Comparison of ENCODE assay signal across 15 cellular contexts in genomic region chr11:130512662-130513061, GRCh38.
"Had no signal": no experiment of that assay in that cellular context is flagged by ENCODE, and none has a peak within 500 bp of the region (broad histone marks: within the 10 kb centered on the region; RNA-seq: fewer than 3 reads in every experiment).

No MANE protein-coding gene starts in this region.

- H3K4me1 ChIP-seq: foreskin keratinocyte, right lobe of liver had no signal

- H3K9me3 ChIP-seq: body of pancreas, right lobe of liver had no signal

- H3K27me3 ChIP-seq: body of pancreas, foreskin keratinocyte, right lobe of liver had no signal

- H3K4me3 ChIP-seq: body of pancreas, right lobe of liver, smooth muscle cell had no signal

- DNase-seq: activated B cell treated with CpG ODN at 0.5 μM for 24 hours; activated CD4-positive, alpha-beta T cell treated with anti-CD3 and anti-CD28 coated beads for 48 hours; activated CD8-positive, alpha-beta memory T cell treated with anti-CD3 and anti-CD28 coated beads, Interleukin-2, amount 50 U/mL, for 4 hours; activated CD8-positive, alpha-beta T cell treated with anti-CD3 and anti-CD28 coated beads for 36 hours; activated naive CD4-positive, alpha-beta T cell treated with anti-CD3 and anti-CD28 coated beads for 36 hours; activated T-cell treated with anti-CD3 and anti-CD28 coated beads, Interleukin-2, amount 50 U/mL, for 4 hours; body of pancreas; caudate nucleus; foreskin keratinocyte; mesendoderm; natural killer cell; occipital lobe; right lobe of liver; stimulated activated CD4-positive, alpha-beta T cell treated with anti-CD3 and anti-CD28 coated beads, Interleukin-4, amount 100 ng/mL, for 1 hour had no signal

- H3K36me3 ChIP-seq: right lobe of liver had no signal

- H3K27ac ChIP-seq: body of pancreas, foreskin keratinocyte, right lobe of liver had no signal

- ATAC-seq: activated CD8-positive, alpha-beta T cell treated with anti-CD3 and anti-CD28 coated beads for 36 hours; activated T-cell treated with anti-CD3 and anti-CD28 coated beads, Interleukin-2, amount 50 U/mL, for 4 hours; body of pancreas; foreskin keratinocyte; natural killer cell; right lobe of liver had no signal
